1 cellular context compared by ENCODE assay signal in the genomic region with DNA sequence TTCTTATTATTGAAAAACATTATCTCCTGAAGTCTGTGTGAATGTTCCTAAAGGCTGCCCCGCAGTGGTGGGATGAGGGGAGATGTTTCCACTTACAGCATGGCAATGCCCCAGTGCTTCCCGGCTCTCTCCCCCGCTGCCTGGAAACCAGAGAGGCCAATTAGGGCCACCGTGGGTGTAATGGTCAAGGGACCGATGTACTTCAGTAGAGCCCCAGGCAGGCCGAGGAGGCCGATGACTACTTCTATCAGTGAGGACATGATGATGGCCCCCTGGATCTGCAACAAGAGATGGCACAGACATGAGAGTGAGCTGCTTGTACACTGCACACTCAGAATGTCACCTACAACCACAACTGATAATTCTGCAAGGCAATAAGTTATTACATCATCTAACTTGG.
A peak's percentile ranks its signal among the peaks of the same experiment; 100 is the strongest.
TF ChIP-seq lines count a peak whose summit lies in the region.

No MANE protein-coding gene starts in this region.

TF ChIP-seq in HepG2, 621 proteins besides CTCF, POLR2A, EP300 and RAD21:
- TF ChIP-seq, protein P1, sequence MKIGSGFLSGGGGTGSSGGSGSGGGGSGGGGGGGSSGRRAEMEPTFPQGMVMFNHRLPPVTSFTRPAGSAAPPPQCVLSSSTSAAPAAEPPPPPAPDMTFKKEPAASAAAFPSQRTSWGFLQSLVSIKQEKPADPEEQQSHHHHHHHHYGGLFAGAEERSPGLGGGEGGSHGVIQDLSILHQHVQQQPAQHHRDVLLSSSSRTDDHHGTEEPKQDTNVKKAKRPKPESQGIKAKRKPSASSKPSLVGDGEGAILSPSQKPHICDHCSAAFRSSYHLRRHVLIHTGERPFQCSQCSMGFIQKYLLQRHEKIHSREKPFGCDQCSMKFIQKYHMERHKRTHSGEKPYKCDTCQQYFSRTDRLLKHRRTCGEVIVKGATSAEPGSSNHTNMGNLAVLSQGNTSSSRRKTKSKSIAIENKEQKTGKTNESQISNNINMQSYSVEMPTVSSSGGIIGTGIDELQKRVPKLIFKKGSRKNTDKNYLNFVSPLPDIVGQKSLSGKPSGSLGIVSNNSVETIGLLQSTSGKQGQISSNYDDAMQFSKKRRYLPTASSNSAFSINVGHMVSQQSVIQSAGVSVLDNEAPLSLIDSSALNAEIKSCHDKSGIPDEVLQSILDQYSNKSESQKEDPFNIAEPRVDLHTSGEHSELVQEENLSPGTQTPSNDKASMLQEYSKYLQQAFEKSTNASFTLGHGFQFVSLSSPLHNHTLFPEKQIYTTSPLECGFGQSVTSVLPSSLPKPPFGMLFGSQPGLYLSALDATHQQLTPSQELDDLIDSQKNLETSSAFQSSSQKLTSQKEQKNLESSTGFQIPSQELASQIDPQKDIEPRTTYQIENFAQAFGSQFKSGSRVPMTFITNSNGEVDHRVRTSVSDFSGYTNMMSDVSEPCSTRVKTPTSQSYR (CRISPR knock-in tag; IDR thresholded peaks at IDR 0.05; ENCODE audit: borderline replicate concordance) = no peak
- TF ChIP-seq, protein P2, sequence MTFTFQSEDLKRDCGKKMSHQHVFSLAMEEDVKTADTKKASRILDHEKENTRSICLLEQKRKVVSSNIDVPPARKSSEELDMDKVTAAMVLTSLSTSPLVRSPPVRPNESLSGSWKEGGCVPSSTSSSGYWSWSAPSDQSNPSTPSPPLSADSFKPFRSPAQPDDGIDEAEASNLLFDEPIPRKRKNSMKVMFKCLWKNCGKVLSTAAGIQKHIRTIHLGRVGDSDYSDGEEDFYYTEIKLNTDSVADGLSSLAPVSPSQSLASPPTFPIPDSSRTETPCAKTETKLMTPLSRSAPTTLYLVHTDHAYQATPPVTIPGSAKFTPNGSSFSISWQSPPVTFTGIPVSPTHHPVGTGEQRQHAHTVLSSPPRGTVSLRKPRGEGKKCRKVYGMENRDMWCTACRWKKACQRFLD (CRISPR knock-in tag; IDR thresholded peaks at IDR 0.05; ENCODE audit: borderline replicate concordance) = 0 out of 2 replicates have a peak, but pooled peaks have one; percentile 31
- TF ChIP-seq, protein P3, sequence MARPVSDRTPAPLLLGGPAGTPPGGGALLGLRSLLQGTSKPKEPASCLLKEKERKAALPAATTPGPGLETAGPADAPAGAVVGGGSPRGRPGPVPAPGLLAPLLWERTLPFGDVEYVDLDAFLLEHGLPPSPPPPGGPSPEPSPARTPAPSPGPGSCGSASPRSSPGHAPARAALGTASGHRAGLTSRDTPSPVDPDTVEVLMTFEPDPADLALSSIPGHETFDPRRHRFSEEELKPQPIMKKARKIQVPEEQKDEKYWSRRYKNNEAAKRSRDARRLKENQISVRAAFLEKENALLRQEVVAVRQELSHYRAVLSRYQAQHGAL (CRISPR knock-in tag; IDR thresholded peaks at IDR 0.05; ENCODE audit: not compliant biosample characterization) = no peak
TF ChIP-seq in HepG2: peak in this region for 1.
